Comparison of ENCODE assay signal across 6 cellular contexts in genomic region chr4:7700665-7701064, GRCh38.
"Had no signal": no experiment of that assay in that cellular context is flagged by ENCODE, and none has a peak within 500 bp of the region (broad histone marks: within the 10 kb centered on the region; RNA-seq: fewer than 3 reads in every experiment).

No MANE protein-coding gene starts in this region.

- DNase-seq: HFFc6, KBM-7 had no signal

- H2AFZ ChIP-seq: GM23338 had no signal

- H3K4me3 ChIP-seq: GM23338, HAP-1 had no signal

- H3K9ac ChIP-seq: KMS-11 had no signal

- H3K36me3 ChIP-seq: HAP-1 had no signal

- H3K4me2 ChIP-seq: GM23338, KMS-11 had no signal

- H3K9me3 ChIP-seq: HAP-1 had no signal

- H3K4me1 ChIP-seq: HAP-1 had no signal

- H3K27ac ChIP-seq: HL-60, KMS-11 had no signal
